In the genomic region with DNA sequence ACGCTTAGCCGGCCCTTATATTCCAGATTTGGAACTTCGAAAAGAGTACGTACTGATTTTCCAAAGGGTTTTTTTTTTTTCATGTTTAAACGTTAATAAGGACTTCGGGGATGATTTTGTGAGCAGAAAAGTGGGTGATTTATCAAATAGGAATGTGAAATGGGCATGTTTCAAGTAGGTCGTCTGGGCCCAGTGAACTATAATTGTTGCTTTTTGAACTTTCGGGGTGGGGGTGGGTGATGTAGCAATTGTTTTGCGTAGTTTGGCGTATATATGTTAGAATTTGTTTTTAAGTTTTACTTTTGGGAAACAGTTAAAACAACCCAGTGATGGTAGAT, we compare ENCODE assay signal across 7 cellular contexts. TPM values are rescaled to one million over a fixed set of nuclear protein-coding genes. Genes with fewer than 3 reads are reported as not detected.
DNase-seq lines count a peak whose midpoint lies in the region; ATAC-seq and TF ChIP-seq lines count a peak whose summit lies in the region.

No MANE protein-coding gene starts in this region.

- H3K27me3 ChIP-seq in iPS-15b (ENCODE audit: control insufficient read depth, insufficient read depth, low read length), result no peaks in the 10 kb centered on the region

- CTCF ChIA-PET in HEK293 (lab: Yijun Ruan, JAX), result interaction anchor here (0.6 to 2.4 kb wide), 2 partner anchors 10 to 15 kb away, joined by 3 to 10 read pairs; no protein-coding TSS in a partner anchor

- peak overlapping the region; percentile 98 for H3K4me3 Mint-ChIP-seq in activated T-helper 17 cell treated with anti-CD3 and anti-CD28 coated beads, Interleukin-2, amount 50 U/mL, for 72 hours
- H3K4me3 Mint-ChIP-seq in stimulated activated naive CD8-positive, alpha-beta T cell treated with anti-CD3 and anti-CD28 coated beads, Interleukin-15, amount 100 ng/mL, for 72 hours, result peak overlapping the region; percentile 91 to 99

- peak overlapping the region; percentile 100 for H3K27ac Mint-ChIP-seq in activated T-helper 17 cell treated with anti-CD3 and anti-CD28 coated beads, Interleukin-2, amount 50 U/mL, for 72 hours
- peak overlapping the region; percentile 100 for H3K27ac Mint-ChIP-seq in stimulated activated naive CD8-positive, alpha-beta T cell treated with anti-CD3 and anti-CD28 coated beads, Interleukin-15, amount 100 ng/mL, for 72 hours

- H3K36me3 ChIP-seq in HEK293 (ENCODE audit: control insufficient read depth in 2 of 2, insufficient read depth in 1 of 2, low read length in 2 of 2) (peaks cover 0 to 19% of the 10 kb centered on the region in 2 experiments; a peak in 2 of 3 replicates), iPS-15b (ENCODE audit: control insufficient read depth, insufficient read depth, low read length) (no peaks in the 10 kb centered on the region)

- H3K27ac ChIP-seq in HEK293 (ENCODE audit: extremely low read depth, low read depth, low read length), result peak overlapping the region; percentile 97

- H3K4me1 ChIP-seq in HEK293 (ENCODE audit: control insufficient read depth, insufficient read depth, low read length), result peaks cover 11% of the 10 kb centered on the region
- H3K4me1 ChIP-seq in iPS-15b (ENCODE audit: control insufficient read depth, insufficient read depth, low read length), result peaks cover 11% of the 10 kb centered on the region

- TF ChIP-seq CTCF in HEK293 (tag by site-specific recombination; IDR thresholded peaks at IDR 0.05), result no peak

- ATAC-seq in activated T-helper 17 cell treated with anti-CD3 and anti-CD28 coated beads, Interleukin-2, amount 50 U/mL, for 72 hours (replicated peaks), result no peak
- no peak for ATAC-seq in stimulated activated naive CD8-positive, alpha-beta T cell treated with anti-CD3 and anti-CD28 coated beads, Interleukin-15, amount 100 ng/mL, for 72 hours

- H3K27me3 Mint-ChIP-seq in activated T-helper 17 cell treated with anti-CD3 and anti-CD28 coated beads, Interleukin-2, amount 50 U/mL, for 72 hours, result no peaks in the 10 kb centered on the region
- H3K27me3 Mint-ChIP-seq in stimulated activated naive CD8-positive, alpha-beta T cell treated with anti-CD3 and anti-CD28 coated beads, Interleukin-15, amount 100 ng/mL, for 72 hours, result no peaks in the 10 kb centered on the region

- H3K36me3 Mint-ChIP-seq in activated T-helper 17 cell treated with anti-CD3 and anti-CD28 coated beads, Interleukin-2, amount 50 U/mL, for 72 hours (ENCODE audit: low read depth), result peaks cover 69% of the 10 kb centered on the region

- H3K9me3 ChIP-seq in HEK293 (ENCODE audit: control insufficient read depth, insufficient read depth, low read depth, low read length), result no peaks in the 10 kb centered on the region
- no peaks in the 10 kb centered on the region for H3K9me3 ChIP-seq in iPS-15b (ENCODE audit: control insufficient read depth, insufficient read depth, low read length)

- POLR2A ChIA-PET in HEK293 (lab: Yijun Ruan, JAX), result interaction anchor here (0.5 to 2.0 kb wide), 20 partner anchors 13 to 567 kb away, joined by 3 to 20 read pairs (median 4); a partner anchor contains a TSS

- DNase-seq in stimulated activated naive CD8-positive, alpha-beta T cell treated with anti-CD3 and anti-CD28 coated beads, Interleukin-15, amount 100 ng/mL, for 72 hours, result no peak
- DNase-seq in NK-92 (lab: John Stamatoyannopoulos, UW; ENCODE audit: unreplicated experiment) (no peak), glomerular visceral epithelial cell (ENCODE audit: extremely low spot score) (no peak), NCI-H187 treated with DMSO at 0.1 percent for 48 hours (lab: John Stamatoyannopoulos, UW) (no peak)

- no peaks in the 10 kb centered on the region for H3K9me3 Mint-ChIP-seq in activated T-helper 17 cell treated with anti-CD3 and anti-CD28 coated beads, Interleukin-2, amount 50 U/mL, for 72 hours
- no peaks in the 10 kb centered on the region for H3K9me3 Mint-ChIP-seq in stimulated activated naive CD8-positive, alpha-beta T cell treated with anti-CD3 and anti-CD28 coated beads, Interleukin-15, amount 100 ng/mL, for 72 hours

- H3K4me3 ChIP-seq in HEK293 (ENCODE audit: low read depth, low read length), result peak overlapping the region; percentile 89
- peak overlapping the region; percentile 98 for H3K4me3 ChIP-seq in iPS-15b (ENCODE audit: low read depth, low read length)

- H3K4me1 Mint-ChIP-seq in activated T-helper 17 cell treated with anti-CD3 and anti-CD28 coated beads, Interleukin-2, amount 50 U/mL, for 72 hours, result peaks cover 49% of the 10 kb centered on the region
- peaks cover 64% of the 10 kb centered on the region for H3K4me1 Mint-ChIP-seq in stimulated activated naive CD8-positive, alpha-beta T cell treated with anti-CD3 and anti-CD28 coated beads, Interleukin-15, amount 100 ng/mL, for 72 hours

- H3K9ac ChIP-seq in iPS-15b (ENCODE audit: low read depth, low read length), result peak overlapping the region; percentile 100

TF ChIP-seq in HEK293, 187 proteins besides CTCF, POLR2A, EP300 and RAD21:
- TF ChIP-seq GFI1B (tag by site-specific recombination; IDR thresholded peaks at IDR 0.05), result peak; percentile 28; the same call in 1 of the 2 replicates
- 0 out of 2 replicates have a peak, but pooled peaks have one; percentile 34 for TF ChIP-seq ZFP69B (tag by site-specific recombination; IDR thresholded peaks at IDR 0.05)
- TF ChIP-seq, protein P1, sequence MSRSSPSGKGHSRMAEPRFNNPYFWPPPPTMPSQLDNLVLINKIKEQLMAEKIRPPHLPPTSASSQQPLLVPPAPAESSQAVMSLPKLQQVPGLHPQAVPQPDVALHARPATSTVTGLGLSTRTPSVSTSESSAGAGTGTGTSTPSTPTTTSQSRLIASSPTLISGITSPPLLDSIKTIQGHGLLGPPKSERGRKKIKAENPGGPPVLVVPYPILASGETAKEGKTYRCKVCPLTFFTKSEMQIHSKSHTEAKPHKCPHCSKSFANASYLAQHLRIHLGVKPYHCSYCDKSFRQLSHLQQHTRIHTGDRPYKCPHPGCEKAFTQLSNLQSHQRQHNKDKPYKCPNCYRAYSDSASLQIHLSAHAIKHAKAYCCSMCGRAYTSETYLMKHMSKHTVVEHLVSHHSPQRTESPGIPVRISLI (tag by site-specific recombination; IDR thresholded peaks at IDR 0.05), result no peak
- no peak for TF ChIP-seq SCRT1 (tag by site-specific recombination; IDR thresholded peaks at IDR 0.05; ENCODE audit: borderline replicate concordance)
- TF ChIP-seq ZNF335 (tag by site-specific recombination; conservative IDR thresholded peaks at IDR 0.05), result peak; percentile 49
- TF ChIP-seq, protein P2, sequence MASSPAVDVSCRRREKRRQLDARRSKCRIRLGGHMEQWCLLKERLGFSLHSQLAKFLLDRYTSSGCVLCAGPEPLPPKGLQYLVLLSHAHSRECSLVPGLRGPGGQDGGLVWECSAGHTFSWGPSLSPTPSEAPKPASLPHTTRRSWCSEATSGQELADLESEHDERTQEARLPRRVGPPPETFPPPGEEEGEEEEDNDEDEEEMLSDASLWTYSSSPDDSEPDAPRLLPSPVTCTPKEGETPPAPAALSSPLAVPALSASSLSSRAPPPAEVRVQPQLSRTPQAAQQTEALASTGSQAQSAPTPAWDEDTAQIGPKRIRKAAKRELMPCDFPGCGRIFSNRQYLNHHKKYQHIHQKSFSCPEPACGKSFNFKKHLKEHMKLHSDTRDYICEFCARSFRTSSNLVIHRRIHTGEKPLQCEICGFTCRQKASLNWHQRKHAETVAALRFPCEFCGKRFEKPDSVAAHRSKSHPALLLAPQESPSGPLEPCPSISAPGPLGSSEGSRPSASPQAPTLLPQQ (tag by site-specific recombination; IDR thresholded peaks at IDR 0.05), result peak; percentile 46; the same call in 1 of the 2 replicates
- TF ChIP-seq, protein P3, sequence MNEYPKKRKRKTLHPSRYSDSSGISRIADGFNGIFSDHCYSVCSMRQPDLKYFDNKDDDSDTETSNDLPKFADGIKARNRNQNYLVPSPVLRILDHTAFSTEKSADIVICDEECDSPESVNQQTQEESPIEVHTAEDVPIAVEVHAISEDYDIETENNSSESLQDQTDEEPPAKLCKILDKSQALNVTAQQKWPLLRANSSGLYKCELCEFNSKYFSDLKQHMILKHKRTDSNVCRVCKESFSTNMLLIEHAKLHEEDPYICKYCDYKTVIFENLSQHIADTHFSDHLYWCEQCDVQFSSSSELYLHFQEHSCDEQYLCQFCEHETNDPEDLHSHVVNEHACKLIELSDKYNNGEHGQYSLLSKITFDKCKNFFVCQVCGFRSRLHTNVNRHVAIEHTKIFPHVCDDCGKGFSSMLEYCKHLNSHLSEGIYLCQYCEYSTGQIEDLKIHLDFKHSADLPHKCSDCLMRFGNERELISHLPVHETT (tag by site-specific recombination; IDR thresholded peaks at IDR 0.05), result 0 out of 2 replicates have a peak, but pooled peaks have one; percentile 15
- peak; percentile 52; the same call in 1 of the 2 replicates for TF ChIP-seq ZNF423 (tag by site-specific recombination; IDR thresholded peaks at IDR 0.05)
- TF ChIP-seq, protein P4, sequence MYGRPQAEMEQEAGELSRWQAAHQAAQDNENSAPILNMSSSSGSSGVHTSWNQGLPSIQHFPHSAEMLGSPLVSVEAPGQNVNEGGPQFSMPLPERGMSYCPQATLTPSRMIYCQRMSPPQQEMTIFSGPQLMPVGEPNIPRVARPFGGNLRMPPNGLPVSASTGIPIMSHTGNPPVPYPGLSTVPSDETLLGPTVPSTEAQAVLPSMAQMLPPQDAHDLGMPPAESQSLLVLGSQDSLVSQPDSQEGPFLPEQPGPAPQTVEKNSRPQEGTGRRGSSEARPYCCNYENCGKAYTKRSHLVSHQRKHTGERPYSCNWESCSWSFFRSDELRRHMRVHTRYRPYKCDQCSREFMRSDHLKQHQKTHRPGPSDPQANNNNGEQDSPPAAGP (tag by site-specific recombination; IDR thresholded peaks at IDR 0.05), result 0 out of 2 replicates have a peak, but pooled peaks have one; percentile 2
- no peak for TF ChIP-seq ZNF48 (tag by site-specific recombination; IDR thresholded peaks at IDR 0.05)

RNA-seq across cellular contexts. Expression of a gene that starts 0.3 kb away (rescaled TPM):
- under 1 TPM; 0.58 to 0.69 TPM for total RNA-seq in activated T-helper 17 cell treated with anti-CD3 and anti-CD28 coated beads, Interleukin-2, amount 50 U/mL, for 72 hours

RNA-seq across cellular contexts. Expression of a gene that starts 1.2 kb away (rescaled TPM):
- total RNA-seq in activated T-helper 17 cell treated with anti-CD3 and anti-CD28 coated beads, Interleukin-2, amount 50 U/mL, for 72 hours, result 100 to 1,000 TPM; 113 to 133 TPM
